Comparison of ENCODE assay signal across 11 cellular contexts in the genomic region with DNA sequence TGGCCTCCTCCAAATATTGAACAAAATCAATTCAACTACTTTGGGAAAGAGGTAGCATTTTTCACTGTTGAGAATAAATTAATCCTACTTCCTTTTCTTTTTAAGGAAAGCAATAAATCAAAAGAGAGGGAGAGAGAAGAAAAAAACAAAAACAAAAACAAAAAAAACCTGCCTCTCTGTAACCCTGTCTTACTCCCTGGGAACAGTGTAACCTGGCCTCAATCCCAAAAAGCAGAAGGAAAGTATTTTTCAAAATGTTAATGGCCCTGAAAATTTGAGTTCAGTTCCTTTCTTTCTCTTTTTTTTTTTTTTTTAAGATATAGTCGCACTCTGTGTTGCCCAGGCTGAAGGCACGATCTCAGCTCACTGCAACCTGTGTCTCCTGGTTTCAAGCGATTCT.
"Had no signal": no experiment of that assay in that cellular context is flagged by ENCODE, and none has a peak within 500 bp of the region (broad histone marks: within the 10 kb centered on the region; RNA-seq: fewer than 3 reads in every experiment).

No MANE protein-coding gene starts in this region.

- H3K36me3 ChIP-seq: esophagus squamous epithelium, pancreas had no signal

- DNase-seq: activated naive CD4-positive, alpha-beta T cell treated with Interleukin-2 at 50 U/mL for 16 hours; esophagus squamous epithelium; mucosa of descending colon; naive thymus-derived CD4-positive, alpha-beta T cell; pancreas; stimulated activated CD4-positive, alpha-beta T cell treated with anti-CD3 and anti-CD28 coated beads, Interleukin-4, amount 100 ng/mL, for 4 hours; stimulated activated CD8-positive, alpha-beta memory T cell treated with anti-CD3 and anti-CD28 coated beads, Interleukin-4, amount 100 ng/mL, for 48 hours; stimulated activated naive CD8-positive, alpha-beta T cell treated with anti-CD3 and anti-CD28 coated beads, Interleukin-15, Interleukin-2, amounts not matched to agents 100 U/mL and 50 U/mL, for 24 hours had no signal

- H3K4me3 ChIP-seq: esophagus squamous epithelium, mucosa of descending colon, pancreas, smooth muscle cell, testis had no signal

- ATAC-seq: left colon; naive thymus-derived CD4-positive, alpha-beta T cell had no signal

- H3K27me3 ChIP-seq: esophagus squamous epithelium, pancreas, testis had no signal

- H3K4me1 ChIP-seq: pancreas had no signal

- H3K27ac ChIP-seq: pancreas had no signal

- H3K9me3 ChIP-seq: esophagus squamous epithelium, mucosa of descending colon, pancreas, testis had no signal
